Comparison of ENCODE assay signal across 9 cellular contexts in genomic region chr2:191927319-191927867, GRCh38.
DNase-seq lines count a peak whose midpoint lies in the region; ATAC-seq and TF ChIP-seq lines count a peak whose summit lies in the region.
"Had no signal": no experiment of that assay in that cellular context is flagged by ENCODE, and none has a peak within 500 bp of the region (broad histone marks: within the 10 kb centered on the region; RNA-seq: fewer than 3 reads in every experiment).

No MANE protein-coding gene starts in this region.

- ATAC-seq in CD4-positive, alpha-beta T cell (ENCODE audit: poor library complexity) = no peak
- ATAC-seq in HG03342 (IDR thresholded peaks at IDR 0.05; ENCODE audit: unreplicated experiment) = no peak

- no peak overlapping the region for H2BK5ac ChIP-seq in neuronal stem cell (ENCODE audit: low read length)

- H2BK120ac ChIP-seq in neuronal stem cell (ENCODE audit: low read depth, low read length) = no peak overlapping the region

- H3K27me3 ChIP-seq in neuronal stem cell (ENCODE audit: control insufficient read depth in 3 of 3, insufficient read depth in 3 of 3, low read depth in 1 of 3, low read length in 3 of 3) (no peaks in the 10 kb centered on the region), vagina (no peaks in the 10 kb centered on the region)
- no peaks in the 10 kb centered on the region for H3K27me3 ChIP-seq in CD4-positive, alpha-beta T cell (ENCODE audit: control insufficient read depth, insufficient read depth, low read length)

- no peak overlapping the region for H3K23ac ChIP-seq in neuronal stem cell (ENCODE audit: low read depth, low read length, poor library complexity)

- CTCF ChIA-PET in activated CD4-positive, alpha-beta memory T cell treated with anti-CD3 and anti-CD28 coated beads for 36 hours (lab: Charles Lee) = no interaction called here
- CTCF ChIA-PET in CD4-positive, alpha-beta T cell (lab: Charles Lee) = interaction anchor here (1.0 kb wide), 1 partner anchor 17 kb away, joined by 3 read pairs; no protein-coding TSS in a partner anchor

- no peak overlapping the region for H2AK5ac ChIP-seq in neuronal stem cell (ENCODE audit: low read depth, low read length)

- H3K27ac ChIP-seq in neuronal stem cell (replicated peaks; ENCODE audit: low read length) = peak overlapping the region; percentile 70
- H3K27ac ChIP-seq in vagina = no peak overlapping the region
- H3K27ac ChIP-seq in CD4-positive, alpha-beta T cell (ENCODE audit: low read depth, low read length) = no peak overlapping the region

- no peak overlapping the region for H2BK15ac ChIP-seq in neuronal stem cell (ENCODE audit: low read length)

- H3K4ac ChIP-seq in neuronal stem cell (ENCODE audit: low read length) = no peak overlapping the region

- H3K4me1 ChIP-seq in neuronal stem cell (ENCODE audit: control insufficient read depth in 2 of 2, insufficient read depth in 1 of 2, low read depth in 1 of 2, low read length in 2 of 2) (peaks cover 10 to 22% of the 10 kb centered on the region in 2 donors), vagina (peaks cover 7% of the 10 kb centered on the region)

- no peaks in the 10 kb centered on the region for H3K36me3 Mint-ChIP-seq in activated CD4-positive, alpha-beta memory T cell treated with anti-CD3 and anti-CD28 coated beads for 36 hours
- no peaks in the 10 kb centered on the region for H3K36me3 Mint-ChIP-seq in CD4-positive, alpha-beta T cell (ENCODE audit: low read depth)
- H3K36me3 Mint-ChIP-seq: brain had no signal

- H3K9me3 ChIP-seq in neuronal stem cell (replicated peaks in 1 of 2; ENCODE audit: control insufficient read depth in 2 of 2, insufficient read depth in 1 of 2, low read depth in 1 of 2, low read length in 2 of 2) (no peaks in the 10 kb centered on the region), vagina (no peaks in the 10 kb centered on the region)
- no peaks in the 10 kb centered on the region for H3K9me3 ChIP-seq in CD4-positive, alpha-beta T cell (ENCODE audit: control insufficient read depth, low read length)

- no peak overlapping the region for H3K27ac Mint-ChIP-seq in activated CD4-positive, alpha-beta memory T cell treated with anti-CD3 and anti-CD28 coated beads for 36 hours
- no peak overlapping the region for H3K27ac Mint-ChIP-seq in CD4-positive, alpha-beta T cell

- H3K4me2 ChIP-seq in neuronal stem cell (ENCODE audit: insufficient read depth, low read length, poor library complexity, severe bottlenecking) = no peak overlapping the region

- no peak overlapping the region for H3K9ac ChIP-seq in neuronal stem cell (ENCODE audit: low read depth, low read length, poor library complexity)

- no peak for TF ChIP-seq CTCF in vagina (IDR thresholded peaks at IDR 0.05)
- no peak for TF ChIP-seq CTCF in CD4-positive, alpha-beta T cell (IDR thresholded peaks at IDR 0.05)

- no CpG with 5 or more reads among the region's 4 CpGs for WGBS in neuronal stem cell (ENCODE audit: extremely low coverage in 2 of 2, insufficient read length in 2 of 2, insufficient replicate concordance in 1 of 2), 2 donors

- DNase-seq in GM03348 (ENCODE audit: low spot score) (peak; percentile 42), NCI-H2107 treated with DMSO at 0.1 percent for 48 hours (lab: John Stamatoyannopoulos, UW; ENCODE audit: unreplicated experiment) (peak; percentile 50), dermis microvascular lymphatic vessel endothelial cell (ENCODE audit: low read depth in 2 of 2) (peak; percentile 79 to 100), neuronal stem cell (ENCODE audit: low spot score) (no peak), vagina (ENCODE audit: extremely low spot score in 2 of 2) (no peak)
- DNase-seq in activated CD4-positive, alpha-beta memory T cell treated with anti-CD3 and anti-CD28 coated beads for 36 hours = no peak
- no peak for DNase-seq in CD4-positive, alpha-beta T cell

- no peak overlapping the region for H3K4me3 Mint-ChIP-seq in activated CD4-positive, alpha-beta memory T cell treated with anti-CD3 and anti-CD28 coated beads for 36 hours
- H3K4me3 Mint-ChIP-seq in CD4-positive, alpha-beta T cell = no peak overlapping the region
- H3K4me3 Mint-ChIP-seq: brain had no signal

- POLR2A ChIA-PET in activated CD4-positive, alpha-beta memory T cell treated with anti-CD3 and anti-CD28 coated beads for 36 hours (lab: Charles Lee) = no interaction called here
- POLR2A ChIA-PET in CD4-positive, alpha-beta T cell (lab: Charles Lee) = no interaction called here

- H3K27me3 Mint-ChIP-seq in activated CD4-positive, alpha-beta memory T cell treated with anti-CD3 and anti-CD28 coated beads for 36 hours = peaks cover 5% of the 10 kb centered on the region
- peaks cover 18% of the 10 kb centered on the region for H3K27me3 Mint-ChIP-seq in CD4-positive, alpha-beta T cell

- H4K91ac ChIP-seq in neuronal stem cell (ENCODE audit: low read depth, low read length, poor library complexity) = no peak overlapping the region

- H3K14ac ChIP-seq in neuronal stem cell (ENCODE audit: low read length) = no peak overlapping the region

- no peak for TF ChIP-seq POLR2A in vagina (IDR thresholded peaks at IDR 0.05)

- no peaks in the 10 kb centered on the region for H3K79me1 ChIP-seq in neuronal stem cell (ENCODE audit: low read depth, low read length)

- no peak overlapping the region for H3K4me3 ChIP-seq in neuronal stem cell (ENCODE audit: low read length in 2 of 2)
- no peak overlapping the region for H3K4me3 ChIP-seq in vagina

- H2BK12ac ChIP-seq in neuronal stem cell (ENCODE audit: low read length) = no peak overlapping the region

- no peak overlapping the region for H4K8ac ChIP-seq in neuronal stem cell (ENCODE audit: low read depth, low read length)

- H3K4me1 Mint-ChIP-seq in activated CD4-positive, alpha-beta memory T cell treated with anti-CD3 and anti-CD28 coated beads for 36 hours (ENCODE audit: low read depth) = no peaks in the 10 kb centered on the region
- H3K4me1 Mint-ChIP-seq in CD4-positive, alpha-beta T cell (ENCODE audit: low read depth) = no peaks in the 10 kb centered on the region

- peak overlapping the region; percentile 75 for H2AFZ ChIP-seq in neuronal stem cell (ENCODE audit: low read length)

- no peak overlapping the region for H3K18ac ChIP-seq in neuronal stem cell (ENCODE audit: low read length)

- intact Hi-C loops in activated CD4-positive, alpha-beta memory T cell treated with anti-CD3 and anti-CD28 coated beads for 36 hours (cut with micrococcal nuclease) = no loop called here
- intact Hi-C loops in vagina (cut with DNase I) = no loop called here
- intact Hi-C loops in CD4-positive, alpha-beta T cell (cut with DNase I, micrococcal nuclease) = no loop called here

- H3K36me3 ChIP-seq in neuronal stem cell (replicated peaks in 1 of 2; ENCODE audit: control insufficient read depth in 2 of 2, insufficient read depth in 2 of 2, low read length in 2 of 2) = no peaks in the 10 kb centered on the region
- no peaks in the 10 kb centered on the region for H3K36me3 ChIP-seq in vagina

- H3K9me3 Mint-ChIP-seq in activated CD4-positive, alpha-beta memory T cell treated with anti-CD3 and anti-CD28 coated beads for 36 hours = no peaks in the 10 kb centered on the region
- no peaks in the 10 kb centered on the region for H3K9me3 Mint-ChIP-seq in CD4-positive, alpha-beta T cell

Comparison
In these comparisons a context has a peak if more than half of its experiments do, and no peak if none do; other contexts are left out.
1. DNase-seq: peak in GM03348 (single experiment), NCI-H2107 treated with DMSO at 0.1 percent for 48 hours (single experiment) and dermis microvascular lymphatic vessel endothelial cell (2 of 2); none in neuronal stem cell (single experiment), activated CD4-positive, alpha-beta memory T cell treated with anti-CD3 and anti-CD28 coated beads for 36 hours (single experiment), vagina (0 of 2) and CD4-positive, alpha-beta T cell (0 of 10).